34 cellular contexts compared by ENCODE assay signal in genomic region chr11:58465690-58466089, GRCh38. TPM values are rescaled to one million over a fixed set of nuclear protein-coding genes. Genes with fewer than 3 reads are reported as not detected.
"Had no signal": no experiment of that assay in that cellular context is flagged by ENCODE, and none has a peak within 500 bp of the region (broad histone marks: within the 10 kb centered on the region; RNA-seq: fewer than 3 reads in every experiment).

No MANE protein-coding gene starts in this region.

- H3K4me1 ChIP-seq: SJCRH30 had no signal

- H3K36me3 Mint-ChIP-seq: activated CD8-positive, alpha-beta memory T cell treated with anti-CD3 and anti-CD28 coated beads, Interleukin-2, amount 10 ng/mL, durations not matched to agents 7 days and 5 days; activated naive CD4-positive, alpha-beta T cell treated with anti-CD3 and anti-CD28 coated beads, Interleukin-2, amount 10 ng/mL, durations not matched to agents 7 days and 5 days; brain had no signal

- H3K9me3 ChIP-seq: SJCRH30 had no signal

- H3K4me1 Mint-ChIP-seq: activated CD4-positive, alpha-beta T cell treated with anti-CD3 and anti-CD28 coated beads for 36 hours; activated CD8-positive, alpha-beta memory T cell treated with anti-CD3 and anti-CD28 coated beads, Interleukin-2, amount 10 ng/mL, durations not matched to agents 7 days and 5 days; activated naive CD4-positive, alpha-beta T cell treated with anti-CD3 and anti-CD28 coated beads, Interleukin-2, amount 10 ng/mL, durations not matched to agents 7 days and 5 days; activated naive CD8-positive, alpha-beta T cell treated with anti-CD3 and anti-CD28 coated beads, Interleukin-2, amount 50 U/mL, for 24 hours; brain; central memory CD8-positive, alpha-beta T cell; WTC11 had no signal

- H3K9me3 Mint-ChIP-seq: central memory CD8-positive, alpha-beta T cell; T-helper 2 cell treated with Interferon-gamma antibody and Interleukin-4, amounts not matched to agents 5 μg/mL and 100 μg/mL, for 36 hours had no signal

- DNase-seq: activated CD4-positive, alpha-beta memory T cell treated with anti-CD3 and anti-CD28 coated beads for 36 hours; activated CD4-positive, alpha-beta T cell treated with anti-CD3 and anti-CD28 coated beads for 36 hours; activated CD4-positive, alpha-beta T cell treated with anti-CD3 and anti-CD28 coated beads, Interleukin-2, amount 50 U/mL, for 1 hour; activated CD8-positive, alpha-beta memory T cell treated with anti-CD3 and anti-CD28 coated beads for 24 hours; activated CD8-positive, alpha-beta memory T cell treated with anti-CD3 and anti-CD28 coated beads, Interleukin-2, amount 10 ng/mL, durations not matched to agents 7 days and 5 days; activated CD8-positive, alpha-beta memory T cell treated with anti-CD3 and anti-CD28 coated beads, Interleukin-2, amount 50 U/mL, for 48 hours; activated effector memory CD4-positive, alpha-beta T cell treated with Interleukin-2 at 50 U/mL for 16 hours; activated naive CD4-positive, alpha-beta T cell treated with anti-CD3 and anti-CD28 coated beads, Interleukin-2, amount 10 ng/mL, durations not matched to agents 7 days and 5 days; activated naive CD8-positive, alpha-beta T cell treated with anti-CD3 and anti-CD28 coated beads, Interleukin-2, amount 50 U/mL, for 24 hours; activated T-cell treated with anti-CD3 and anti-CD28 coated beads, Interleukin-2, amount 50 U/mL, for 48 hours; anterior cingulate cortex; Kasumi-1; KG1; MM.1S; NCI-H1092; NCI-H1436 treated with DMSO at 0.1 percent for 48 hours; NCI-H1694 treated with DMSO at 0.1 percent for 48 hours; NCI-H2029; NCI-H510A; NCI-H526; NCI-H748 treated with DMSO at 0.1 percent for 48 hours; NK-92 treated with Interleukin-12 subunit alpha and Interleukin-12 subunit beta, amount 100 ng/mL, for 24 hours; SHP77; SJCRH30 had no signal

- H3K27me3 Mint-ChIP-seq: activated CD4-positive, alpha-beta T cell treated with anti-CD3 and anti-CD28 coated beads for 36 hours; activated CD8-positive, alpha-beta memory T cell treated with anti-CD3 and anti-CD28 coated beads, Interleukin-2, amount 10 ng/mL, durations not matched to agents 7 days and 5 days; activated naive CD4-positive, alpha-beta T cell treated with anti-CD3 and anti-CD28 coated beads, Interleukin-2, amount 10 ng/mL, durations not matched to agents 7 days and 5 days; activated naive CD8-positive, alpha-beta T cell; activated naive CD8-positive, alpha-beta T cell treated with anti-CD3 and anti-CD28 coated beads, Interleukin-2, amount 50 U/mL, for 24 hours had no signal

- H3K36me3 ChIP-seq: cardiac muscle cell, SJCRH30 had no signal

- H3K4me3 Mint-ChIP-seq: activated CD4-positive, alpha-beta memory T cell treated with anti-CD3 and anti-CD28 coated beads for 36 hours; activated CD4-positive, alpha-beta T cell treated with anti-CD3 and anti-CD28 coated beads for 36 hours; activated CD8-positive, alpha-beta memory T cell treated with anti-CD3 and anti-CD28 coated beads, Interleukin-2, amount 10 ng/mL, durations not matched to agents 7 days and 5 days; activated naive CD4-positive, alpha-beta T cell treated with anti-CD3 and anti-CD28 coated beads, Interleukin-2, amount 10 ng/mL, durations not matched to agents 7 days and 5 days; activated naive CD8-positive, alpha-beta T cell; activated naive CD8-positive, alpha-beta T cell treated with anti-CD3 and anti-CD28 coated beads, Interleukin-2, amount 50 U/mL, for 24 hours; brain; central memory CD8-positive, alpha-beta T cell; T-helper 1 cell treated with Interleukin-12 subunit alpha and Interleukin-12 subunit beta and Interleukin-4 antibody, amounts not matched to agents 30 μg/mL and 1 μg/mL, for 36 hours; T-helper 2 cell treated with Interferon-gamma antibody and Interleukin-4, amounts not matched to agents 5 μg/mL and 100 μg/mL, for 36 hours; WTC11 had no signal

- H3K27me3 ChIP-seq: cardiac muscle cell, SJCRH30 had no signal

- H3K27ac ChIP-seq: cardiac muscle cell, SJCRH30, SK-N-MC had no signal

- ATAC-seq: activated CD4-positive, alpha-beta T cell treated with anti-CD3 and anti-CD28 coated beads for 36 hours; activated CD4-positive, CD25-positive, alpha-beta regulatory T cell treated with anti-CD3 and anti-CD28 coated beads, Interleukin-2, amount 50 U/mL, for 24 hours; activated CD8-positive, alpha-beta memory T cell treated with anti-CD3 and anti-CD28 coated beads, Interleukin-2, amount 10 ng/mL, durations not matched to agents 7 days and 5 days; activated naive CD8-positive, alpha-beta T cell treated with anti-CD3 and anti-CD28 coated beads, Interleukin-2, amount 50 U/mL, for 24 hours; WTC11 had no signal

- H3K27ac Mint-ChIP-seq: activated CD4-positive, alpha-beta memory T cell treated with anti-CD3 and anti-CD28 coated beads for 36 hours; activated CD4-positive, alpha-beta T cell treated with anti-CD3 and anti-CD28 coated beads for 36 hours; activated CD8-positive, alpha-beta memory T cell treated with anti-CD3 and anti-CD28 coated beads, Interleukin-2, amount 10 ng/mL, durations not matched to agents 7 days and 5 days; activated naive CD4-positive, alpha-beta T cell treated with anti-CD3 and anti-CD28 coated beads, Interleukin-2, amount 10 ng/mL, durations not matched to agents 7 days and 5 days; activated naive CD8-positive, alpha-beta T cell; activated naive CD8-positive, alpha-beta T cell treated with anti-CD3 and anti-CD28 coated beads, Interleukin-2, amount 50 U/mL, for 24 hours; brain; T-helper 1 cell treated with Interleukin-12 subunit alpha and Interleukin-12 subunit beta and Interleukin-4 antibody, amounts not matched to agents 30 μg/mL and 1 μg/mL, for 36 hours; T-helper 2 cell treated with Interferon-gamma antibody and Interleukin-4, amounts not matched to agents 5 μg/mL and 100 μg/mL, for 36 hours; WTC11 had no signal

- H3K4me3 ChIP-seq: cardiac muscle cell, SJCRH30, SK-N-MC had no signal

- FAIRE-seq: TTC549 had no signal

RNA-seq across cellular contexts. Expression of gene OR5B12, which starts 23.7 kb away (rescaled TPM):
- total RNA-seq: activated CD4-positive, alpha-beta memory T cell treated with anti-CD3 and anti-CD28 coated beads for 36 hours; activated CD4-positive, alpha-beta T cell treated with anti-CD3 and anti-CD28 coated beads for 36 hours; activated CD8-positive, alpha-beta memory T cell treated with anti-CD3 and anti-CD28 coated beads, Interleukin-2, amount 10 ng/mL, durations not matched to agents 7 days and 5 days; cardiac muscle cell; SJCRH30; WTC11 had no signal
- polyA plus RNA-seq: cardiac muscle cell had no signal

RNA-seq across cellular contexts. Expression of gene OR5B2, which starts 37.8 kb away (rescaled TPM):
- total RNA-seq: activated CD4-positive, alpha-beta memory T cell treated with anti-CD3 and anti-CD28 coated beads for 36 hours; activated CD4-positive, alpha-beta T cell treated with anti-CD3 and anti-CD28 coated beads for 36 hours; activated CD8-positive, alpha-beta memory T cell treated with anti-CD3 and anti-CD28 coated beads, Interleukin-2, amount 10 ng/mL, durations not matched to agents 7 days and 5 days; cardiac muscle cell; SJCRH30; WTC11 had no signal
- polyA plus RNA-seq: cardiac muscle cell had no signal

RNA-seq across cellular contexts. Expression of gene OR5B21, which starts 42.2 kb away (rescaled TPM):
- total RNA-seq: activated CD4-positive, alpha-beta memory T cell treated with anti-CD3 and anti-CD28 coated beads for 36 hours; cardiac muscle cell; SJCRH30; WTC11 had no signal
- polyA plus RNA-seq: cardiac muscle cell had no signal

RNA-seq across cellular contexts. Expression of gene OR5B3, which starts 59.0 kb away (rescaled TPM):
- total RNA-seq: activated CD4-positive, alpha-beta memory T cell treated with anti-CD3 and anti-CD28 coated beads for 36 hours; activated CD4-positive, alpha-beta T cell treated with anti-CD3 and anti-CD28 coated beads for 36 hours; activated CD8-positive, alpha-beta memory T cell treated with anti-CD3 and anti-CD28 coated beads, Interleukin-2, amount 10 ng/mL, durations not matched to agents 7 days and 5 days; cardiac muscle cell; SJCRH30; WTC11 had no signal
- polyA plus RNA-seq: cardiac muscle cell had no signal
